8 cellular contexts compared by ENCODE assay signal in the genomic region with DNA sequence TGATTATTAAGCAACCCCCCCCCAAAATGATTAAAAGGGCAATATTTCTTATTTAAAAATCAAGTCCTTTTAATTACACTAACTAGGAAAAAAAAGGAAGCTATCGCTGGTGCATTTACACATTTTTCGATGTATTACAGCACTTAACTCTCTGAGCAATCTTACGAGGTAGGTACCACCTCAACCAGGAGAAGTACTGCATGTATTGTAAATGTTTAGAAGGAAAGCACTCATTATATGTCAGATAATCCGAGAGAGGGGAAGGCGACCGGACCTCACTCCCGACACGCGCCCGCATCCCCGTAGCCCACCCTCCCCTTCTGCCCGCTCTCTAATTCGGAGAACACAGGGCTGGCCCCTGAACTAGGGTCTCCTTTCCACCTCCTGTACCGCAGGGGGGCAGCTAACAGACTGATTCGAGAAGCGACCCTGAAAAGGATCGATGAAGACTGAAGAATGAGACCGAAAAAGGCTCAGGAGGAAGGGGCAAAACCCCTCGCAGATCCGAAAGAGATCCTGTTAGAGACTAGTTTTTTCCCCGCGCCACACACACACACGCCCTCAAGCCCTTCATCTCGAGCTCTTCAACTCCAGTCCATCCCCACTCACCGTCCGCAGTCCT. TPM values are rescaled to one million over a fixed set of nuclear protein-coding genes. Genes with fewer than 3 reads are reported as not detected.
A peak's percentile ranks its signal among the peaks of the same experiment; 100 is the strongest.
DNase-seq lines count a peak whose midpoint lies in the region; ATAC-seq, FAIRE-seq and TF ChIP-seq lines count a peak whose summit lies in the region.

No MANE protein-coding gene starts in this region.

- peaks cover 68% of the 10 kb centered on the region for H3K79me2 ChIP-seq in Loucy (ENCODE audit: insufficient read depth, low read length)

- ATAC-seq in GM21390 (IDR thresholded peaks at IDR 0.05; ENCODE audit: unreplicated experiment), result peak; percentile 9

- peak overlapping the region; percentile 84 for H3K4me2 ChIP-seq in Loucy (ENCODE audit: low read depth, low read length, poor library complexity, severe bottlenecking)

- H4K20me1 ChIP-seq in Loucy (ENCODE audit: insufficient read depth, low read length, poor library complexity, severe bottlenecking), result peaks cover 40% of the 10 kb centered on the region

- peak overlapping the region; percentile 87 for H3K9ac ChIP-seq in Loucy (ENCODE audit: low read depth, low read length, poor library complexity, severe bottlenecking)
- H3K9ac ChIP-seq in endodermal cell (ENCODE audit: extremely low read depth, low read length, poor library complexity, severe bottlenecking), result peak overlapping the region; percentile 79

- H3K4me1 Mint-ChIP-seq in endodermal cell, result peaks cover 17% of the 10 kb centered on the region

- H3K9me3 ChIP-seq in Loucy (ENCODE audit: insufficient read depth, low read depth, low read length) (no peaks in the 10 kb centered on the region), endodermal cell (ENCODE audit: control insufficient read depth, low read length) (no peaks in the 10 kb centered on the region), neutrophil (no peaks in the 10 kb centered on the region)

- H2AFZ ChIP-seq in Loucy (ENCODE audit: low read length), result peak overlapping the region; percentile 77

- H3K27ac ChIP-seq in endodermal cell (ENCODE audit: low read depth, low read length) (peak overlapping the region; percentile 69), neutrophil (peak overlapping the region; percentile 88)

- H3K4me3 ChIP-seq in Loucy (ENCODE audit: low read length, poor library complexity, severe bottlenecking) (peak overlapping the region; percentile 90), endodermal cell (ENCODE audit: low read length) (peak overlapping the region; percentile 100), neutrophil (ENCODE audit: low read depth in 1 of 2, low read length in 1 of 2) (peak overlapping the region; percentile 69 to 85)

- WGBS in endodermal cell (ENCODE audit: insufficient coverage in 1 of 2, insufficient read length in 1 of 2), 2 experiments, result 0 to 1% methylated on average over 7 to 25 of the region's 26 CpGs

- H3K9me2 ChIP-seq in Loucy (replicated peaks; ENCODE audit: low read depth, low read length), result no peaks in the 10 kb centered on the region

- no peak for FAIRE-seq in frontal cortex (lab: Jason Lieb, UNC)

- H3K27me3 Mint-ChIP-seq in endodermal cell (ENCODE audit: insufficient read depth), result no peaks in the 10 kb centered on the region

- H3K36me3 Mint-ChIP-seq in endodermal cell (ENCODE audit: low read depth), result peaks cover 36% of the 10 kb centered on the region

- peak; percentile 17 for DNase-seq in CD1c-positive myeloid dendritic cell (ENCODE audit: extremely low spot score)
- DNase-seq in endodermal cell, result no peak
- DNase-seq in frontal cortex (ENCODE audit: low spot score in 2 of 2), result no peak
- no peak for DNase-seq in EL
- DNase-seq in activated CD4-positive, alpha-beta T cell treated with anti-CD3 and anti-CD28 coated beads for 4 hours, result no peak

- H3K4me3 Mint-ChIP-seq in endodermal cell, result peak overlapping the region; percentile 89

- H3K27me3 ChIP-seq in Loucy (ENCODE audit: insufficient read depth, low read length, poor library complexity, severe bottlenecking) (no peaks in the 10 kb centered on the region), endodermal cell (ENCODE audit: control insufficient read depth, insufficient read depth, low read length, poor library complexity, severe bottlenecking) (no peaks in the 10 kb centered on the region), neutrophil (no peaks in the 10 kb centered on the region)

- H3K27ac Mint-ChIP-seq in endodermal cell, result peak overlapping the region; percentile 98

- H3K9me3 Mint-ChIP-seq in endodermal cell, result no peaks in the 10 kb centered on the region

- TF ChIP-seq CTCF in Loucy (conservative IDR thresholded peaks at IDR 0.05; ENCODE audit: low read length), result no peak
- no peak for TF ChIP-seq CTCF in endodermal cell (conservative IDR thresholded peaks at IDR 0.05)
- TF ChIP-seq CTCF in neutrophil (IDR thresholded peaks at IDR 0.05), result no peak

- H3K4me1 ChIP-seq in Loucy (ENCODE audit: insufficient read depth, low read length, poor library complexity, severe bottlenecking) (peaks cover 44% of the 10 kb centered on the region), endodermal cell (ENCODE audit: control insufficient read depth, insufficient read depth, low read length) (no peaks in the 10 kb centered on the region), neutrophil (ENCODE audit: control insufficient read depth in 1 of 2, insufficient read depth in 1 of 2, low read depth in 1 of 2, low read length in 1 of 2) (peaks cover 32 to 34% of the 10 kb centered on the region in 2 experiments)

- H3K36me3 ChIP-seq in Loucy (ENCODE audit: insufficient read depth, low read length), result no peaks in the 10 kb centered on the region; the same call in 1 of the 2 replicates
- peaks cover 44% of the 10 kb centered on the region for H3K36me3 ChIP-seq in endodermal cell (ENCODE audit: control insufficient read depth, insufficient read depth, low read length)
- H3K36me3 ChIP-seq in neutrophil, result peaks cover under 1% of the 10 kb centered on the region

- no peaks in the 10 kb centered on the region for H3F3A ChIP-seq in Loucy (ENCODE audit: low read depth)

RNA-seq across cellular contexts. Expression of a gene that starts 0.3 kb away (rescaled TPM):
- total RNA-seq in endodermal cell (10 to 100 TPM; 23.9 to 32.1 TPM), frontal cortex (17.1 TPM)
- 20.1 TPM for polyA plus RNA-seq in endodermal cell (2013, experiment 1 of 2)
- 18.3 TPM for polyA plus RNA-seq in endodermal cell (2013, experiment 2 of 2)

RNA-seq across cellular contexts. Expression of a gene that starts 0.4 kb away (rescaled TPM):
- total RNA-seq in endodermal cell (10 to 100 TPM; 32.9 to 33.5 TPM), frontal cortex (33.4 TPM)
- polyA plus RNA-seq in endodermal cell (2013, experiment 1 of 2), result 25.6 TPM
- polyA plus RNA-seq in endodermal cell (2013, experiment 2 of 2), result 23.2 TPM
